In genomic region chr11:13105237-13105844, GRCh38 we compare ENCODE assay signal across 10 cellular contexts.
DNase-seq lines count a peak whose midpoint lies in the region; ATAC-seq and TF ChIP-seq lines count a peak whose summit lies in the region.
"Had no signal": no experiment of that assay in that cellular context is flagged by ENCODE, and none has a peak within 500 bp of the region (broad histone marks: within the 10 kb centered on the region; RNA-seq: fewer than 3 reads in every experiment).

No MANE protein-coding gene starts in this region.

- DNase-seq in DMS79 treated with DMSO at 0.1 percent for 48 hours (lab: John Stamatoyannopoulos, UW) = peak; percentile 68
- peak; percentile 45 for DNase-seq in NCI-H2029 (lab: John Stamatoyannopoulos, UW)
- peak; percentile 69 for DNase-seq in endothelial cell (ENCODE audit: low spot score)
- no peak for DNase-seq in CD4-positive, alpha-beta T cell
- DNase-seq in GM10266 (ENCODE audit: extremely low spot score) = no peak
- no peak for DNase-seq in posterior cingulate gyrus
- DNase-seq in LoVo (ENCODE audit: low spot score) = no peak
- DNase-seq: activated T-cell treated with anti-CD3 and anti-CD28 coated beads, Interleukin-2, amount 50 U/mL, for 1 hour; Karpas-422 had no signal

- POLR2A ChIA-PET in CD4-positive, alpha-beta T cell (lab: Charles Lee) = no interaction called here

- intact Hi-C loops in CD4-positive, alpha-beta T cell (cut with DNase I, micrococcal nuclease) = no loop called here
- intact Hi-C loops in posterior cingulate gyrus (cut with DNase I) = no loop called here

- H3K4me3 Mint-ChIP-seq in endothelial cell (ENCODE audit: unreplicated experiment) = peak overlapping the region; percentile 21
- H3K4me3 Mint-ChIP-seq in CD4-positive, alpha-beta T cell = no peak overlapping the region

- H3K27me3 Mint-ChIP-seq in endothelial cell (ENCODE audit: unreplicated experiment) = peaks cover 7% of the 10 kb centered on the region
- peaks cover 11% of the 10 kb centered on the region for H3K27me3 Mint-ChIP-seq in CD4-positive, alpha-beta T cell

- H3K27ac Mint-ChIP-seq in endothelial cell (ENCODE audit: unreplicated experiment) = peak overlapping the region; percentile 89
- H3K27ac Mint-ChIP-seq in CD4-positive, alpha-beta T cell = no peak overlapping the region

- TF ChIP-seq CTCF in endothelial cell (IDR thresholded peaks at IDR 0.05; ENCODE audit: unreplicated experiment) (no peak), GM10266 (IDR thresholded peaks at IDR 0.05; ENCODE audit: control insufficient read depth, insufficient read depth, low read depth, missing control alignments) (no peak)
- no peak for TF ChIP-seq CTCF in CD4-positive, alpha-beta T cell (IDR thresholded peaks at IDR 0.05)

- H3K27me3 ChIP-seq in CD4-positive, alpha-beta T cell (ENCODE audit: control insufficient read depth, insufficient read depth, low read length) = peaks cover 3% of the 10 kb centered on the region

- no peak overlapping the region for H3K27ac ChIP-seq in CD4-positive, alpha-beta T cell (ENCODE audit: low read depth, low read length)

- peak; percentile 42 for ATAC-seq in HG02763 (IDR thresholded peaks at IDR 0.05; ENCODE audit: unreplicated experiment)
- ATAC-seq in CD4-positive, alpha-beta T cell (ENCODE audit: poor library complexity) = no peak

- peaks cover 8% of the 10 kb centered on the region for H3K9me3 Mint-ChIP-seq in endothelial cell (ENCODE audit: unreplicated experiment)
- no peaks in the 10 kb centered on the region for H3K9me3 Mint-ChIP-seq in CD4-positive, alpha-beta T cell

- peaks cover 19% of the 10 kb centered on the region for H3K36me3 Mint-ChIP-seq in endothelial cell (ENCODE audit: low read depth, unreplicated experiment)
- H3K36me3 Mint-ChIP-seq in CD4-positive, alpha-beta T cell (ENCODE audit: low read depth) = no peaks in the 10 kb centered on the region

- peaks cover 65% of the 10 kb centered on the region for H3K4me1 Mint-ChIP-seq in endothelial cell (ENCODE audit: unreplicated experiment)
- H3K4me1 Mint-ChIP-seq in CD4-positive, alpha-beta T cell (ENCODE audit: low read depth) = no peaks in the 10 kb centered on the region

- CTCF ChIA-PET in CD4-positive, alpha-beta T cell (lab: Charles Lee) = no interaction called here

- no peaks in the 10 kb centered on the region for H3K9me3 ChIP-seq in CD4-positive, alpha-beta T cell (ENCODE audit: control insufficient read depth, low read length)

Comparison
In these comparisons a context has a peak if more than half of its experiments do, and no peak if none do; other contexts are left out.
1. DNase-seq: peak in DMS79 treated with DMSO at 0.1 percent for 48 hours (single experiment), NCI-H2029 (single experiment) and endothelial cell (single experiment); none in CD4-positive, alpha-beta T cell (0 of 10), GM10266 (single experiment), posterior cingulate gyrus (0 of 10) and LoVo (single experiment).